In genomic region chr1:115337276-115337632, GRCh38 we compare ENCODE assay signal across 11 cellular contexts. TPM values are rescaled to one million over a fixed set of nuclear protein-coding genes. Genes with fewer than 3 reads are reported as not detected.
DNase-seq lines count a peak whose midpoint lies in the region; ATAC-seq and TF ChIP-seq lines count a peak whose summit lies in the region.
"Had no signal": no experiment of that assay in that cellular context is flagged by ENCODE, and none has a peak within 500 bp of the region (broad histone marks: within the 10 kb centered on the region; RNA-seq: fewer than 3 reads in every experiment).

No MANE protein-coding gene starts in this region.

- no peaks in the 10 kb centered on the region for H3K36me3 ChIP-seq in PC-3 (ENCODE audit: low read depth, low read length)
- no peaks in the 10 kb centered on the region for H3K36me3 ChIP-seq in mesendoderm (ENCODE audit: control insufficient read depth, insufficient read depth, low read length)
- no peaks in the 10 kb centered on the region for H3K36me3 ChIP-seq in transverse colon

- H3K9ac ChIP-seq in PC-3 (ENCODE audit: low read length) (peak overlapping the region; percentile 68), mesendoderm (ENCODE audit: low read length) (peak overlapping the region; percentile 72)

- H3K4me3 ChIP-seq in PC-3 (ENCODE audit: low read length) (peak overlapping the region; percentile 99), epithelial cell of esophagus (ENCODE audit: low read length) (peak overlapping the region; percentile 50), mesendoderm (ENCODE audit: low read length) (peak overlapping the region; percentile 58), transverse colon (peak overlapping the region in 3 of 4 donors; percentile 28 to 42 (median 37))

- in situ Hi-C loops in transverse colon (cut with MboI; ENCODE audit: low pct_ligation_motif_present in 1 of 4, low pct_unique_long_range_greater_than_20kb in 1 of 4, low sequenced_read_pairs in 3 of 4) = no loop called here

- H2BK5ac ChIP-seq in mesendoderm (ENCODE audit: low read length) = no peak overlapping the region

- CTCF ChIA-PET in PC-3 (lab: Charles Lee) = interaction anchor here (0.6 kb wide), 2 partner anchors 126 to 206 kb away, joined by 6 to 10 read pairs; no protein-coding TSS in a partner anchor

- no peaks in the 10 kb centered on the region for H3K9me2 ChIP-seq in PC-3 (replicated peaks; ENCODE audit: low read length)

- no peak overlapping the region for H4K8ac ChIP-seq in mesendoderm (ENCODE audit: low read depth, low read length)

- H2BK15ac ChIP-seq in mesendoderm (replicated peaks; ENCODE audit: low read depth) = no peak overlapping the region

- H3K9me3 ChIP-seq in PC-3 (ENCODE audit: low read length) (no peaks in the 10 kb centered on the region), transverse colon (no peaks in the 10 kb centered on the region)

- no peaks in the 10 kb centered on the region for H3F3A ChIP-seq in PC-3 (ENCODE audit: low read length, unreplicated experiment)

- no peak overlapping the region for H2AK5ac ChIP-seq in mesendoderm (ENCODE audit: low read length)

- H3K27ac ChIP-seq in PC-3 (ENCODE audit: low read length) (no peak overlapping the region), mesendoderm (ENCODE audit: low read depth, low read length) (no peak overlapping the region), transverse colon (peak overlapping the region; percentile 21 to 61 (median 56))

- no peaks in the 10 kb centered on the region for H4K20me1 ChIP-seq in PC-3 (ENCODE audit: low read length)

- ATAC-seq in PC-3 = peak; percentile 17; the same call in 1 of the 2 replicates
- ATAC-seq in HG03097 (IDR thresholded peaks at IDR 0.05; ENCODE audit: low FRiP score, unreplicated experiment) = no peak
- ATAC-seq: activated CD8-positive, alpha-beta memory T cell treated with anti-CD3 and anti-CD28 coated beads, Interleukin-2, amount 10 ng/mL, durations not matched to agents 7 days and 5 days had no signal

- H3K79me1 ChIP-seq in mesendoderm (ENCODE audit: low read length) = no peaks in the 10 kb centered on the region

- H3K18ac ChIP-seq in mesendoderm (ENCODE audit: low read length) = no peak overlapping the region

- TF ChIP-seq CTCF in PC-3 (conservative IDR thresholded peaks at IDR 0.05; ENCODE audit: low read depth, low read length) = no peak
- no peak for TF ChIP-seq CTCF in epithelial cell of esophagus (IDR thresholded peaks at IDR 0.05; ENCODE audit: insufficient read depth, low read depth, low read length, missing control alignments)
- no peak for TF ChIP-seq CTCF in transverse colon (IDR thresholded peaks at IDR 0.05)

- peak overlapping the region; percentile 100 for H3K4me2 ChIP-seq in PC-3 (ENCODE audit: low read length)
- H3K4me2 ChIP-seq in mesendoderm (ENCODE audit: low read length) = peak overlapping the region; percentile 100

- H3K4me1 ChIP-seq in PC-3 (ENCODE audit: insufficient read depth, low read length) (peaks cover 8% of the 10 kb centered on the region; the same call in 1 of the 2 replicates), mesendoderm (ENCODE audit: control insufficient read depth, low read depth, low read length) (no peaks in the 10 kb centered on the region), transverse colon (peaks cover 0 to 13% (median 6%) of the 10 kb centered on the region in 4 donors)

- WGBS in mesendoderm (ENCODE audit: extremely low coverage, insufficient coverage, low lambda C conversion rate) = no CpG with 5 or more reads among the region's 19 CpGs
- 6% methylated on average over 19 of the region's 19 CpGs; no CpG with 5 or more reads in 1 of the 2 donors for WGBS in transverse colon (ENCODE audit: low coverage in 1 of 2), 2 donors

- BruUV-seq in PC-3 (replicated peaks; lab: Mats Ljungman, UMichigan) = no TSS peak

- DNase-seq in PC-3 = no peak
- DNase-seq in epithelial cell of esophagus (ENCODE audit: low read depth) = peak; percentile 7
- peak; percentile 48 for DNase-seq in mesendoderm
- no peak for DNase-seq in transverse colon
- no peak for DNase-seq in NCI-H2029 (lab: John Stamatoyannopoulos, UW)
- DNase-seq in RKO (ENCODE audit: low spot score) = no peak
- DNase-seq: activated CD8-positive, alpha-beta memory T cell treated with anti-CD3 and anti-CD28 coated beads, Interleukin-2, amount 10 ng/mL, durations not matched to agents 7 days and 5 days; effector CD8-positive, alpha-beta T cell; Karpas-422; stimulated activated naive CD8-positive, alpha-beta T cell treated with anti-CD3 and anti-CD28 coated beads, Interleukin-15, Interleukin-2, amounts not matched to agents 100 U/mL and 50 U/mL, for 24 hours had no signal

- no peak for TF ChIP-seq EP300 in transverse colon (IDR thresholded peaks at IDR 0.05; ENCODE audit: low read depth)

- H3K79me2 ChIP-seq in PC-3 (ENCODE audit: low read length) (no peaks in the 10 kb centered on the region), mesendoderm (ENCODE audit: control insufficient read depth, insufficient read depth, low read length) (no peaks in the 10 kb centered on the region)

- H3K4ac ChIP-seq in mesendoderm (ENCODE audit: low read depth, low read length) = no peak overlapping the region

- H3K56ac ChIP-seq in mesendoderm (ENCODE audit: low read length) = peak overlapping the region; percentile 90

- H4K5ac ChIP-seq in mesendoderm (ENCODE audit: low read length) = no peak overlapping the region

- peak overlapping the region; percentile 89 for H3K23ac ChIP-seq in mesendoderm (ENCODE audit: low read length)

- intact Hi-C loops in PC-3 (cut with micrococcal nuclease) (no loop called here), transverse colon (cut with DNase I; ENCODE audit: low total_unique reads) (no loop called here)

- peak overlapping the region; percentile 99 for H2AFZ ChIP-seq in PC-3 (ENCODE audit: low read length)

- H2BK120ac ChIP-seq in mesendoderm (ENCODE audit: low read depth, low read length) = no peak overlapping the region

- H3K27me3 ChIP-seq in PC-3 (ENCODE audit: low read length) (no peaks in the 10 kb centered on the region), mesendoderm (ENCODE audit: insufficient read depth, low read length, poor library complexity) (peaks cover 9% of the 10 kb centered on the region), transverse colon (peaks cover 40% of the 10 kb centered on the region)

- POLR2A ChIA-PET in PC-3 (lab: Charles Lee; ENCODE audit: unreplicated experiment) = interaction anchor here (0.7 kb wide), 1 partner anchor 208 kb away, joined by 3 read pairs; no protein-coding TSS in a partner anchor

- TF ChIP-seq POLR2A in transverse colon (IDR thresholded peaks at IDR 0.05) = no peak

RNA-seq across cellular contexts. Expression of gene NGF, which starts 0.8 kb away (rescaled TPM):
- 0.86 and 2.4 TPM in 2 replicates for total RNA-seq in PC-3 (2014; rRNA removed)
- 0.45 TPM for polyA plus RNA-seq in mesendoderm (2013, experiment 1 of 2)
- 0.41 TPM for polyA plus RNA-seq in mesendoderm (2013, experiment 2 of 2)
- 1 to 10 TPM in 1 of 4 donors, not detected in 3; 4.5 TPM for total RNA-seq in transverse colon
- total RNA-seq: activated CD8-positive, alpha-beta memory T cell treated with anti-CD3 and anti-CD28 coated beads, Interleukin-2, amount 10 ng/mL, durations not matched to agents 7 days and 5 days had no signal

Comparison
In these comparisons a context has a peak if more than half of its experiments do, and no peak if none do; other contexts are left out.
1. DNase-seq: peak in epithelial cell of esophagus (single experiment) and mesendoderm (single experiment); none in PC-3 (single experiment), transverse colon (single experiment), NCI-H2029 (single experiment) and RKO (single experiment).
2. H3K27ac ChIP-seq: peak in transverse colon (4 of 4); none in PC-3 (single experiment) and mesendoderm (single experiment).
3. H3K4me3 ChIP-seq: peak in every context shown above with its lines; median percentile 99 in PC-3; 58 in mesendoderm; 50 in epithelial cell of esophagus; 37 in transverse colon.